7 cellular contexts compared by ENCODE assay signal in the genomic region with DNA sequence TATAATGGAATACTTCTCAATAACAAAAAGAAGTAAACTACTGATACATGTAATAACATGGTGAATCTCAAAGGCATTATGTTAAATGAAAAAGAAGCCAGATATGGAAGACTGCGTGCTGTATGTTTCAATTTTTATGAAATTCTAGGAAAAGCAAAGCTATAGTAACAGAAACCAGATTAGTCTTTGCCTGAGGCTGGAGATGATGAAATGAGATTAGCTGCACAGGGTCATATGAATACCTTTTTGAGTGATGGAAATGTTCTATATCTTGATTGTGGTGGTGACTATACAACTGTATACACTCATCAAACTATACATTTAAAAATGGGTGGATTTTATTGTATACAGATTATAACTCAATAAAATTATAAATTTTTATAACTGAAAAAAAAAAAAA.
"Had no signal": no experiment of that assay in that cellular context is flagged by ENCODE, and none has a peak within 500 bp of the region (broad histone marks: within the 10 kb centered on the region; RNA-seq: fewer than 3 reads in every experiment).

No MANE protein-coding gene starts in this region.

- H3K4me3 ChIP-seq: K562 had no signal

- DNase-seq: IMR-90, KBM-7, KG1 had no signal

- ATAC-seq: HepG2, K562 had no signal

- H3K4me1 Mint-ChIP-seq: IgD-negative memory B cell had no signal

- FAIRE-seq: HepG2, K562 had no signal

- H3K27ac ChIP-seq: HL-60 had no signal

- H3K27ac Mint-ChIP-seq: IgD-negative memory B cell had no signal

- H3K4me3 Mint-ChIP-seq: IgD-negative memory B cell had no signal

- H3K36me3 Mint-ChIP-seq: IgD-negative memory B cell had no signal
